Comparison of ENCODE assay signal across 1 cellular context in the genomic region with DNA sequence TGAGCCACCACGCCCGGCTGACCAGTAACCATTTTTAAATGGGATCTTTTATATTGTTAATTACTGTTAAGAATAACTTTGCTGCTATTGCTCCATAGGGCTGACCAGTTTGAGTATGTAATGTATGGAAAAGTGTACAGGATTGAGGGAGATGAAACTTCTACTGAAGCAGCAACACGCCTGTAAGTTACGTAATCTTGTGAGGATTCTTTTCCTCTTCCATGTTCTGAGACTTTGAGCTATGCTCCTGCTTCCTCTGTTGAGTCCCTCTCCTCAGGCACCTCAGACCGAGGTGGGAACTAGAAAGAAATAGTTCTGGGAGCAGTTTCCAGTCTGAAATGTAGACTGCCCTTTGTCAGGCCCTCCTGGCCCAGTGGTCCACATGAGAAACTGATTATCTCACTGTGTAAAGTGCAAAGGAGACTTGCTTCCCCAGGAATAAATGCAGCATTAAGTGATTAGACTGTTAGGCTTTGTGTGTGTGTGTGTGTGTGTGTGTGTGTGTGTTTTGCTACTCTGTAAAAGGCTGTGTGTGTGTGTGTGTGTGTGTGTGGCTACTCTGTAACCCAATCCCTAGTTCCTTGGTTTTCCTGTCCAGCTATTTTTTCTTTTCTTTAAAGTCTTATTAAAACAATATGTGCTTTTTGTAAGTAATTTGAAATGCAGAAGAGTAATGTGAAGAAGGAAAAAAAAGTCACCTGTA.
TF ChIP-seq lines count a peak whose summit lies in the region.

No MANE protein-coding gene starts in this region.

TF ChIP-seq in HEK293, 187 proteins besides CTCF, POLR2A, EP300 and RAD21 (continued from another document):
- TF ChIP-seq, protein P1, sequence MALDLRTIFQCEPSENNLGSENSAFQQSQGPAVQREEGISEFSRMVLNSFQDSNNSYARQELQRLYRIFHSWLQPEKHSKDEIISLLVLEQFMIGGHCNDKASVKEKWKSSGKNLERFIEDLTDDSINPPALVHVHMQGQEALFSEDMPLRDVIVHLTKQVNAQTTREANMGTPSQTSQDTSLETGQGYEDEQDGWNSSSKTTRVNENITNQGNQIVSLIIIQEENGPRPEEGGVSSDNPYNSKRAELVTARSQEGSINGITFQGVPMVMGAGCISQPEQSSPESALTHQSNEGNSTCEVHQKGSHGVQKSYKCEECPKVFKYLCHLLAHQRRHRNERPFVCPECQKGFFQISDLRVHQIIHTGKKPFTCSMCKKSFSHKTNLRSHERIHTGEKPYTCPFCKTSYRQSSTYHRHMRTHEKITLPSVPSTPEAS (tag by site-specific recombination; IDR thresholded peaks at IDR 0.05), result peak; percentile 85
- no peak for TF ChIP-seq ZNF155 (tag by site-specific recombination; IDR thresholded peaks at IDR 0.05)
- no peak for TF ChIP-seq ZNF548 (tag by site-specific recombination; IDR thresholded peaks at IDR 0.05)
- TF ChIP-seq HOXD13 (CRISPR knock-in tag; IDR thresholded peaks at IDR 0.05; ENCODE audit: borderline replicate concordance), result no peak
- TF ChIP-seq, protein P2, sequence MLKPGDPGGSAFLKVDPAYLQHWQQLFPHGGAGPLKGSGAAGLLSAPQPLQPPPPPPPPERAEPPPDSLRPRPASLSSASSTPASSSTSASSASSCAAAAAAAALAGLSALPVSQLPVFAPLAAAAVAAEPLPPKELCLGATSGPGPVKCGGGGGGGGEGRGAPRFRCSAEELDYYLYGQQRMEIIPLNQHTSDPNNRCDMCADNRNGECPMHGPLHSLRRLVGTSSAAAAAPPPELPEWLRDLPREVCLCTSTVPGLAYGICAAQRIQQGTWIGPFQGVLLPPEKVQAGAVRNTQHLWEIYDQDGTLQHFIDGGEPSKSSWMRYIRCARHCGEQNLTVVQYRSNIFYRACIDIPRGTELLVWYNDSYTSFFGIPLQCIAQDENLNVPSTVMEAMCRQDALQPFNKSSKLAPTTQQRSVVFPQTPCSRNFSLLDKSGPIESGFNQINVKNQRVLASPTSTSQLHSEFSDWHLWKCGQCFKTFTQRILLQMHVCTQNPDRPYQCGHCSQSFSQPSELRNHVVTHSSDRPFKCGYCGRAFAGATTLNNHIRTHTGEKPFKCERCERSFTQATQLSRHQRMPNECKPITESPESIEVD (tag by site-specific recombination; IDR thresholded peaks at IDR 0.05), result no peak
- no peak for TF ChIP-seq ZBTB21 (tag by site-specific recombination; IDR thresholded peaks at IDR 0.05)
